In the genomic region with DNA sequence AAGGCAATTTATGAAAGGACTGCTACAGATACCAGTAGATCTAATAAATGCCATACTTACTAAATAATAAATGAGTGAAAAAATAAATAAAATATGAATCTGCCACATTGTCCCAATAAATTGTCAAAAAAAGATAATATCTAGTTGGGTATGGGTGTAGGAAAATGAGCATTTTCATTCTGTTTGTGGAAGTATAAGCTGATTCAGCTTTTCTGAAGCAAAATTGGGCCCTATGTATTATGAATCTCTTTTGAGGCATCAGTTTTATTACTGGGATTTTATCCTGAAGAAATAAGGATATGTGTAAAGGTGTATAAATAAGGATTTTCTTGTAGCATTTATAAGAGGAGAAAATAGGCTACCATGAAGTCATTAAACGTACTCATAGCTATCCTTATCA, we compare ENCODE assay signal across 3 cellular contexts.
TF ChIP-seq lines count a peak whose summit lies in the region.

No MANE protein-coding gene starts in this region.

TF ChIP-seq in A549, 52 proteins besides CTCF, POLR2A, EP300 and RAD21:
- peak; percentile 61 for TF ChIP-seq MAFK (IDR thresholded peaks at IDR 0.05; ENCODE audit: partially characterized antibody)
- no peak for TF ChIP-seq HOXA7 (CRISPR knock-in tag; IDR thresholded peaks at IDR 0.05)
- TF ChIP-seq ZC3H11A (IDR thresholded peaks at IDR 0.05): no peak
- no peak for TF ChIP-seq RARB (CRISPR knock-in tag; IDR thresholded peaks at IDR 0.05)

TF ChIP-seq in IMR-90, 13 proteins besides CTCF, POLR2A, EP300 and RAD21:
- TF ChIP-seq MAZ (IDR thresholded peaks at IDR 0.05; ENCODE audit: borderline replicate concordance, low read depth, low read length) (no peak), MAFK (IDR thresholded peaks at IDR 0.05; ENCODE audit: low read depth, low read length) (peak; percentile 51)
TF ChIP-seq in IMR-90: peak in this region for 1.

TF ChIP-seq in K562, 482 proteins besides CTCF, POLR2A, EP300 and RAD21:
- TF ChIP-seq TEAD1 (CRISPR knock-in tag; IDR thresholded peaks at IDR 0.05) (no peak), ZNF140 (CRISPR knock-in tag; IDR thresholded peaks at IDR 0.05) (no peak), ATF1 (CRISPR knock-in tag; IDR thresholded peaks at IDR 0.05) (no peak), ATF1 (tag; IDR thresholded peaks at IDR 0.05) (no peak), KHSRP (IDR thresholded peaks at IDR 0.05) (no peak), C11orf30 (IDR thresholded peaks at IDR 0.05; ENCODE audit: low read depth) (peak; percentile 71), ETS2 (tag; IDR thresholded peaks at IDR 0.05; ENCODE audit: borderline replicate concordance, poor library complexity, severe bottlenecking) (no peak), MAFF (IDR thresholded peaks at IDR 0.05; ENCODE audit: low read length) (peak; percentile 37), KLF16 (IDR thresholded peaks at IDR 0.05) (no peak), PRMT5 (CRISPR knock-in tag; IDR thresholded peaks at IDR 0.05) (no peak), ZNF316 (IDR thresholded peaks at IDR 0.05) (peak; percentile 75), PCBP1 (IDR thresholded peaks at IDR 0.05; ENCODE audit: low read depth, low read length, poor library complexity, severe bottlenecking) (no peak), PHF20 (IDR thresholded peaks at IDR 0.05; ENCODE audit: partially characterized antibody) (no peak), MAFK (IDR thresholded peaks at IDR 0.05; ENCODE audit: low read length) (peak; percentile 42; the same call in 1 of the 2 replicates), MAFG (tag; conservative IDR thresholded peaks at IDR 0.05) (peak; percentile 34; the same call in 1 of the 2 replicates), LARP7 (IDR thresholded peaks at IDR 0.05) (no peak)
